1 cellular context compared by ENCODE assay signal in the genomic region with DNA sequence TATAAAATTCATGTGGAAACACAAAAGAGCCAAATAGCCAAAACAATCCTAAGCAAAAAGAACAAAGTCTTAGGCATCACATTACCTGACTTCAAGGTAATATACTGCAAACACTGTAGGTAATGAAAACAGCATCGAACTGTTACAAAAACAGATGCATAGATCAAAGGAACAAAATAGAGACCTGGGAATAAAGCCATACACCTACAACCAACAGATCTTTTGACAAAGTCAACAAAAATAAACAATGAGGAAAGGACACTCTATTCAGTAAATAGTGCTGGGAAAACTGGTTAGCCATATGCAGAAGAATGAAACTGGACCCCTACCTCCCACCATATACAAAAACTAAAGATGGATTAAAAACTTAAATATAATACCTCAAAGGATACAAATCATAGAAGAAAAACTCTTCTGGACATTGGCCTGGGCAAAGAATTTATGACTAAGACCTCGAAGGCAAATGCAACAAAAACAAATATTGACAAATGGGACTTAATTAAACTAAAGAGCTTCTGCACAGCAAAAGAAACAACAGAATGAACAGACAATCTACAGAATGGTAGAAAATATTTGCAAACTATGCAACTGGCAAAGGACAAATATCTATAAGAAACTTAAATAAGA.
TF ChIP-seq lines count a peak whose summit lies in the region.

No MANE protein-coding gene starts in this region.

TF ChIP-seq in HepG2, 621 proteins besides CTCF, POLR2A, EP300 and RAD21 (continued from another document and continues in another):
- TF ChIP-seq, protein P1, sequence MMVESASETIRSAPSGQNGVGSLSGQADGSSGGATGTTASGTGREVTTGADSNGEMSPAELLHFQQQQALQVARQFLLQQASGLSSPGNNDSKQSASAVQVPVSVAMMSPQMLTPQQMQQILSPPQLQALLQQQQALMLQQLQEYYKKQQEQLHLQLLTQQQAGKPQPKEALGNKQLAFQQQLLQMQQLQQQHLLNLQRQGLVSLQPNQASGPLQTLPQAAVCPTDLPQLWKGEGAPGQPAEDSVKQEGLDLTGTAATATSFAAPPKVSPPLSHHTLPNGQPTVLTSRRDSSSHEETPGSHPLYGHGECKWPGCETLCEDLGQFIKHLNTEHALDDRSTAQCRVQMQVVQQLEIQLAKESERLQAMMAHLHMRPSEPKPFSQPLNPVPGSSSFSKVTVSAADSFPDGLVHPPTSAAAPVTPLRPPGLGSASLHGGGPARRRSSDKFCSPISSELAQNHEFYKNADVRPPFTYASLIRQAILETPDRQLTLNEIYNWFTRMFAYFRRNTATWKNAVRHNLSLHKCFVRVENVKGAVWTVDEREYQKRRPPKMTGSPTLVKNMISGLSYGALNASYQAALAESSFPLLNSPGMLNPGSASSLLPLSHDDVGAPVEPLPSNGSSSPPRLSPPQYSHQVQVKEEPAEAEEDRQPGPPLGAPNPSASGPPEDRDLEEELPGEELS (CRISPR knock-in tag; IDR thresholded peaks at IDR 0.05): peak; percentile 78
- TF ChIP-seq POLR2G (IDR thresholded peaks at IDR 0.05; ENCODE audit: low read depth, low read length) (no peak), PCBP1 (IDR thresholded peaks at IDR 0.05; ENCODE audit: borderline replicate concordance, low read depth, low read length) (no peak), ZKSCAN5 (CRISPR knock-in tag; IDR thresholded peaks at IDR 0.05) (no peak), NBN (conservative IDR thresholded peaks at IDR 0.05) (no peak), FOXM1 (CRISPR knock-in tag; IDR thresholded peaks at IDR 0.05) (no peak), FLYWCH1 (CRISPR knock-in tag; IDR thresholded peaks at IDR 0.05) (no peak), FOXK2 (IDR thresholded peaks at IDR 0.05) (no peak), ZNF569 (CRISPR knock-in tag; IDR thresholded peaks at IDR 0.05; ENCODE audit: borderline replicate concordance) (no peak), KDM6A (CRISPR knock-in tag; IDR thresholded peaks at IDR 0.05; ENCODE audit: low read depth) (no peak), GZF1 (CRISPR knock-in tag; IDR thresholded peaks at IDR 0.05) (no peak), CHCHD3 (CRISPR knock-in tag; IDR thresholded peaks at IDR 0.05) (no peak), CENPX (CRISPR knock-in tag; IDR thresholded peaks at IDR 0.05) (no peak), HMG20A (CRISPR knock-in tag; IDR thresholded peaks at IDR 0.05; ENCODE audit: borderline replicate concordance) (peak; percentile 29; the same call in 1 of the 2 replicates), ZFP36L2 (CRISPR knock-in tag; IDR thresholded peaks at IDR 0.05) (no peak), ZC3H13 (CRISPR knock-in tag; IDR thresholded peaks at IDR 0.05) (no peak), PAWR (CRISPR knock-in tag; IDR thresholded peaks at IDR 0.05; ENCODE audit: borderline replicate concordance) (no peak), ETV6 (CRISPR knock-in tag; conservative IDR thresholded peaks at IDR 0.05) (no peak), GABPB1 (CRISPR knock-in tag; IDR thresholded peaks at IDR 0.05) (no peak), ZSCAN9 (CRISPR knock-in tag; IDR thresholded peaks at IDR 0.05; ENCODE audit: borderline replicate concordance) (no peak), ZFP41 (CRISPR knock-in tag; IDR thresholded peaks at IDR 0.05; ENCODE audit: borderline replicate concordance) (no peak), MAFG (CRISPR knock-in tag; IDR thresholded peaks at IDR 0.05) (no peak), FOXA3 (CRISPR knock-in tag; IDR thresholded peaks at IDR 0.05) (peak; percentile 65; the same call in 1 of the 2 replicates), ZNF138 (CRISPR knock-in tag; IDR thresholded peaks at IDR 0.05; ENCODE audit: low read depth) (no peak), CBX5 (CRISPR knock-in tag; IDR thresholded peaks at IDR 0.05; ENCODE audit: borderline replicate concordance) (no peak), MYNN (CRISPR knock-in tag; IDR thresholded peaks at IDR 0.05; ENCODE audit: low read depth) (no peak), YEATS2 (CRISPR knock-in tag; IDR thresholded peaks at IDR 0.05; ENCODE audit: borderline replicate concordance) (no peak), CEBPG (CRISPR knock-in tag; IDR thresholded peaks at IDR 0.05) (no peak), HNRNPLL (IDR thresholded peaks at IDR 0.05; ENCODE audit: low read depth, low read length, poor library complexity, severe bottlenecking) (no peak), FOSL1 (CRISPR knock-in tag; IDR thresholded peaks at IDR 0.05; ENCODE audit: borderline replicate concordance) (no peak), ZNF543 (CRISPR knock-in tag; IDR thresholded peaks at IDR 0.05) (no peak), ZNF546 (CRISPR knock-in tag; conservative IDR thresholded peaks at IDR 0.05) (no peak)
- TF ChIP-seq, protein P2, sequence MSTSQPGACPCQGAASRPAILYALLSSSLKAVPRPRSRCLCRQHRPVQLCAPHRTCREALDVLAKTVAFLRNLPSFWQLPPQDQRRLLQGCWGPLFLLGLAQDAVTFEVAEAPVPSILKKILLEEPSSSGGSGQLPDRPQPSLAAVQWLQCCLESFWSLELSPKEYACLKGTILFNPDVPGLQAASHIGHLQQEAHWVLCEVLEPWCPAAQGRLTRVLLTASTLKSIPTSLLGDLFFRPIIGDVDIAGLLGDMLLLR (CRISPR knock-in tag; IDR thresholded peaks at IDR 0.05): no peak
- TF ChIP-seq, protein P3, sequence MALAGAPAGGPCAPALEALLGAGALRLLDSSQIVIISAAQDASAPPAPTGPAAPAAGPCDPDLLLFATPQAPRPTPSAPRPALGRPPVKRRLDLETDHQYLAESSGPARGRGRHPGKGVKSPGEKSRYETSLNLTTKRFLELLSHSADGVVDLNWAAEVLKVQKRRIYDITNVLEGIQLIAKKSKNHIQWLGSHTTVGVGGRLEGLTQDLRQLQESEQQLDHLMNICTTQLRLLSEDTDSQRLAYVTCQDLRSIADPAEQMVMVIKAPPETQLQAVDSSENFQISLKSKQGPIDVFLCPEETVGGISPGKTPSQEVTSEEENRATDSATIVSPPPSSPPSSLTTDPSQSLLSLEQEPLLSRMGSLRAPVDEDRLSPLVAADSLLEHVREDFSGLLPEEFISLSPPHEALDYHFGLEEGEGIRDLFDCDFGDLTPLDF (CRISPR knock-in tag; IDR thresholded peaks at IDR 0.05): no peak
- TF ChIP-seq, protein P4, sequence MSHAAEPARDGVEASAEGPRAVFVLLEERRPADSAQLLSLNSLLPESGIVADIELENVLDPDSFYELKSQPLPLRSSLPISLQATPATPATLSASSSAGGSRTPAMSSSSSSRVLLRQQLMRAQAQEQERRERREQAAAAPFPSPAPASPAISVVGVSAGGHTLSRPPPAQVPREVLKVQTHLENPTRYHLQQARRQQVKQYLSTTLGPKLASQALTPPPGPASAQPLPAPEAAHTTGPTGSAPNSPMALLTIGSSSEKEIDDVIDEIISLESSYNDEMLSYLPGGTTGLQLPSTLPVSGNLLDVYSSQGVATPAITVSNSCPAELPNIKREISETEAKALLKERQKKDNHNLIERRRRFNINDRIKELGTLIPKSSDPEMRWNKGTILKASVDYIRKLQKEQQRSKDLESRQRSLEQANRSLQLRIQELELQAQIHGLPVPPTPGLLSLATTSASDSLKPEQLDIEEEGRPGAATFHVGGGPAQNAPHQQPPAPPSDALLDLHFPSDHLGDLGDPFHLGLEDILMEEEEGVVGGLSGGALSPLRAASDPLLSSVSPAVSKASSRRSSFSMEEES (CRISPR knock-in tag; IDR thresholded peaks at IDR 0.05): no peak
- TF ChIP-seq, protein P5, sequence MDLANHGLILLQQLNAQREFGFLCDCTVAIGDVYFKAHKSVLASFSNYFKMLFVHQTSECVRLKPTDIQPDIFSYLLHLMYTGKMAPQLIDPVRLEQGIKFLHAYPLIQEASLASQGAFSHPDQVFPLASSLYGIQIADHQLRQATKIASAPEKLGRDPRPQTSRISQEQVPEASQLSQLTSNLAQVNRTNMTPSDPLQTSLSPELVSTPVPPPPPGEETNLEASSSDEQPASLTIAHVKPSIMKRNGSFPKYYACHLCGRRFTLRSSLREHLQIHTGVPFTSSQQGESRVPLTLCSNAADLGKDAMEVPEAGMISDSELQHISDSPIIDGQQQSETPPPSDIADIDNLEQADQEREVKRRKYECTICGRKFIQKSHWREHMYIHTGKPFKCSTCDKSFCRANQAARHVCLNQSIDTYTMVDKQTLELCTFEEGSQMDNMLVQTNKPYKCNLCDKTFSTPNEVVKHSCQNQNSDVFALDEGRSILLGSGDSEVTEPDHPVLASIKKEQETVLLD (CRISPR knock-in tag; IDR thresholded peaks at IDR 0.05; ENCODE audit: low read depth): no peak
- TF ChIP-seq, protein P6, sequence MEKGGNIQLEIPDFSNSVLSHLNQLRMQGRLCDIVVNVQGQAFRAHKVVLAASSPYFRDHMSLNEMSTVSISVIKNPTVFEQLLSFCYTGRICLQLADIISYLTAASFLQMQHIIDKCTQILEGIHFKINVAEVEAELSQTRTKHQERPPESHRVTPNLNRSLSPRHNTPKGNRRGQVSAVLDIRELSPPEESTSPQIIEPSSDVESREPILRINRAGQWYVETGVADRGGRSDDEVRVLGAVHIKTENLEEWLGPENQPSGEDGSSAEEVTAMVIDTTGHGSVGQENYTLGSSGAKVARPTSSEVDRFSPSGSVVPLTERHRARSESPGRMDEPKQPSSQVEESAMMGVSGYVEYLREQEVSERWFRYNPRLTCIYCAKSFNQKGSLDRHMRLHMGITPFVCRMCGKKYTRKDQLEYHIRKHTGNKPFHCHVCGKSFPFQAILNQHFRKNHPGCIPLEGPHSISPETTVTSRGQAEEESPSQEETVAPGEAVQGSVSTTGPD (CRISPR knock-in tag; IDR thresholded peaks at IDR 0.05): no peak
- TF ChIP-seq, protein P7, sequence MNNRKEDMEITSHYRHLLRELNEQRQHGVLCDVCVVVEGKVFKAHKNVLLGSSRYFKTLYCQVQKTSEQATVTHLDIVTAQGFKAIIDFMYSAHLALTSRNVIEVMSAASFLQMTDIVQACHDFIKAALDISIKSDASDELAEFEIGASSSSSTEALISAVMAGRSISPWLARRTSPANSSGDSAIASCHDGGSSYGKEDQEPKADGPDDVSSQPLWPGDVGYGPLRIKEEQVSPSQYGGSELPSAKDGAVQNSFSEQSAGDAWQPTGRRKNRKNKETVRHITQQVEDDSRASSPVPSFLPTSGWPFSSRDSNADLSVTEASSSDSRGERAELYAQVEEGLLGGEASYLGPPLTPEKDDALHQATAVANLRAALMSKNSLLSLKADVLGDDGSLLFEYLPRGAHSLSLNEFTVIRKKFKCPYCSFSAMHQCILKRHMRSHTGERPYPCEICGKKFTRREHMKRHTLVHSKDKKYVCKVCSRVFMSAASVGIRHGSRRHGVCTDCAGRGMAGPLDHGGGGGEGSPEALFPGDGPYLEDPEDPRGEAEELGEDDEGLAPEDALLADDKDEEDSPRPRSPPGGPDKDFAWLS (CRISPR knock-in tag; IDR thresholded peaks at IDR 0.05; ENCODE audit: borderline replicate concordance): no peak
- TF ChIP-seq, protein P8, sequence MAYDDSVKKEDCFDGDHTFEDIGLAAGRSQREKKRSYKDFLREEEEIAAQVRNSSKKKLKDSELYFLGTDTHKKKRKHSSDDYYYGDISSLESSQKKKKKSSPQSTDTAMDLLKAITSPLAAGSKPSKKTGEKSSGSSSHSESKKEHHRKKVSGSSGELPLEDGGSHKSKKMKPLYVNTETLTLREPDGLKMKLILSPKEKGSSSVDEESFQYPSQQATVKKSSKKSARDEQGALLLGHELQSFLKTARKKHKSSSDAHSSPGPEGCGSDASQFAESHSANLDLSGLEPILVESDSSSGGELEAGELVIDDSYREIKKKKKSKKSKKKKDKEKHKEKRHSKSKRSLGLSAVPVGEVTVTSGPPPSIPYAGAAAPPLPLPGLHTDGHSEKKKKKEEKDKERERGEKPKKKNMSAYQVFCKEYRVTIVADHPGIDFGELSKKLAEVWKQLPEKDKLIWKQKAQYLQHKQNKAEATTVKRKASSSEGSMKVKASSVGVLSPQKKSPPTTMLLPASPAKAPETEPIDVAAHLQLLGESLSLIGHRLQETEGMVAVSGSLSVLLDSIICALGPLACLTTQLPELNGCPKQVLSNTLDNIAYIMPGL (CRISPR knock-in tag; IDR thresholded peaks at IDR 0.05; ENCODE audit: borderline replicate concordance in 1 of 2, low read depth in 1 of 2): no peak
- TF ChIP-seq, protein P9, sequence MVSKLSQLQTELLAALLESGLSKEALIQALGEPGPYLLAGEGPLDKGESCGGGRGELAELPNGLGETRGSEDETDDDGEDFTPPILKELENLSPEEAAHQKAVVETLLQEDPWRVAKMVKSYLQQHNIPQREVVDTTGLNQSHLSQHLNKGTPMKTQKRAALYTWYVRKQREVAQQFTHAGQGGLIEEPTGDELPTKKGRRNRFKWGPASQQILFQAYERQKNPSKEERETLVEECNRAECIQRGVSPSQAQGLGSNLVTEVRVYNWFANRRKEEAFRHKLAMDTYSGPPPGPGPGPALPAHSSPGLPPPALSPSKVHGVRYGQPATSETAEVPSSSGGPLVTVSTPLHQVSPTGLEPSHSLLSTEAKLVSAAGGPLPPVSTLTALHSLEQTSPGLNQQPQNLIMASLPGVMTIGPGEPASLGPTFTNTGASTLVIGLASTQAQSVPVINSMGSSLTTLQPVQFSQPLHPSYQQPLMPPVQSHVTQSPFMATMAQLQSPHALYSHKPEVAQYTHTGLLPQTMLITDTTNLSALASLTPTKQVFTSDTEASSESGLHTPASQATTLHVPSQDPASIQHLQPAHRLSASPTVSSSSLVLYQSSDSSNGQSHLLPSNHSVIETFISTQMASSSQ (IDR thresholded peaks at IDR 0.05; ENCODE audit: low read depth): no peak
- TF ChIP-seq, protein P9 (CRISPR knock-in tag; IDR thresholded peaks at IDR 0.05; ENCODE audit: borderline replicate concordance): no peak
- TF ChIP-seq, protein P10, sequence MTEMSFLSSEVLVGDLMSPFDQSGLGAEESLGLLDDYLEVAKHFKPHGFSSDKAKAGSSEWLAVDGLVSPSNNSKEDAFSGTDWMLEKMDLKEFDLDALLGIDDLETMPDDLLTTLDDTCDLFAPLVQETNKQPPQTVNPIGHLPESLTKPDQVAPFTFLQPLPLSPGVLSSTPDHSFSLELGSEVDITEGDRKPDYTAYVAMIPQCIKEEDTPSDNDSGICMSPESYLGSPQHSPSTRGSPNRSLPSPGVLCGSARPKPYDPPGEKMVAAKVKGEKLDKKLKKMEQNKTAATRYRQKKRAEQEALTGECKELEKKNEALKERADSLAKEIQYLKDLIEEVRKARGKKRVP (CRISPR knock-in tag; IDR thresholded peaks at IDR 0.05): no peak
- TF ChIP-seq, protein P11, sequence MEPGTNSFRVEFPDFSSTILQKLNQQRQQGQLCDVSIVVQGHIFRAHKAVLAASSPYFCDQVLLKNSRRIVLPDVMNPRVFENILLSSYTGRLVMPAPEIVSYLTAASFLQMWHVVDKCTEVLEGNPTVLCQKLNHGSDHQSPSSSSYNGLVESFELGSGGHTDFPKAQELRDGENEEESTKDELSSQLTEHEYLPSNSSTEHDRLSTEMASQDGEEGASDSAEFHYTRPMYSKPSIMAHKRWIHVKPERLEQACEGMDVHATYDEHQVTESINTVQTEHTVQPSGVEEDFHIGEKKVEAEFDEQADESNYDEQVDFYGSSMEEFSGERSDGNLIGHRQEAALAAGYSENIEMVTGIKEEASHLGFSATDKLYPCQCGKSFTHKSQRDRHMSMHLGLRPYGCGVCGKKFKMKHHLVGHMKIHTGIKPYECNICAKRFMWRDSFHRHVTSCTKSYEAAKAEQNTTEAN (CRISPR knock-in tag; conservative IDR thresholded peaks at IDR 0.05): no peak
